11 cellular contexts compared by ENCODE assay signal in genomic region chr17:35766489-35766877, GRCh38. TPM values are rescaled to one million over a fixed set of nuclear protein-coding genes. Genes with fewer than 3 reads are reported as not detected.
DNase-seq lines count a peak whose midpoint lies in the region; TF ChIP-seq lines count a peak whose summit lies in the region.
"Had no signal": no experiment of that assay in that cellular context is flagged by ENCODE, and none has a peak within 500 bp of the region (broad histone marks: within the 10 kb centered on the region; RNA-seq: fewer than 3 reads in every experiment).

No MANE protein-coding gene starts in this region.

- H2BK5ac ChIP-seq in mesenchymal stem cell (ENCODE audit: low read depth, low read length, poor library complexity, severe bottlenecking): no peak overlapping the region

- H3K36me3 Mint-ChIP-seq in nephron progenitor cell (ENCODE audit: low read depth): no peaks in the 10 kb centered on the region
- H3K36me3 Mint-ChIP-seq: CD4-positive, alpha-beta memory T cell had no signal

- no peak overlapping the region for H3K14ac ChIP-seq in mesenchymal stem cell (ENCODE audit: low read length in 2 of 2)

- no peak overlapping the region for H2AFZ ChIP-seq in mesenchymal stem cell (ENCODE audit: low read depth, low read length)
- H2AFZ ChIP-seq: PC-9 had no signal

- 94% methylated on average over 23 of the region's 24 CpGs for WGBS in mesenchymal stem cell

- no peak for DNase-seq in mesenchymal stem cell
- DNase-seq in nephron progenitor cell: no peak
- no peak for DNase-seq in stimulated activated CD4-positive, alpha-beta T cell treated with anti-CD3 and anti-CD28 coated beads, Interleukin-12 subunit alpha, Interleukin-12 subunit beta, amount 100 ng/mL, for 4 hours
- DNase-seq: 8988T, H9, NCI-H1048, SJCRH30 had no signal

- H3K27ac ChIP-seq in BLaER1: 0 out of 2 replicates have a peak overlapping the region, but pooled peaks have one; percentile 38
- H3K27ac ChIP-seq in mesenchymal stem cell (ENCODE audit: low read length, poor library complexity, severe bottlenecking): no peak overlapping the region
- H3K27ac ChIP-seq: PC-9, SJCRH30 had no signal

- H3K79me1 ChIP-seq in mesenchymal stem cell (replicated peaks; ENCODE audit: low read length, poor library complexity, severe bottlenecking): no peaks in the 10 kb centered on the region

- no peak overlapping the region for H2AK5ac ChIP-seq in mesenchymal stem cell (ENCODE audit: low read length, severe bottlenecking)

- H3K4ac ChIP-seq in mesenchymal stem cell (ENCODE audit: low read depth in 1 of 2, low read length in 2 of 2): no peak overlapping the region

- H3K4me1 Mint-ChIP-seq in nephron progenitor cell: peaks cover 19% of the 10 kb centered on the region

- H4K8ac ChIP-seq in mesenchymal stem cell (ENCODE audit: low read length): no peak overlapping the region

- no peaks in the 10 kb centered on the region for H3K9me3 ChIP-seq in BLaER1
- no peaks in the 10 kb centered on the region for H3K9me3 ChIP-seq in mesenchymal stem cell (ENCODE audit: control insufficient read depth, low read length)
- H3K9me3 ChIP-seq: BE2C, SJCRH30 had no signal

- H3K18ac ChIP-seq in mesenchymal stem cell (ENCODE audit: low read depth in 1 of 2, low read length in 2 of 2): no peak overlapping the region

- TF ChIP-seq CTCF in nephron progenitor cell (IDR thresholded peaks at IDR 0.05): no peak

- H3K36me3 ChIP-seq in BLaER1 (no peaks in the 10 kb centered on the region), mesenchymal stem cell (ENCODE audit: control insufficient read depth in 1 of 2, insufficient read depth in 2 of 2, low read depth in 1 of 2, low read length in 2 of 2) (no peaks in the 10 kb centered on the region)
- H3K36me3 ChIP-seq: BE2C, SJCRH30 had no signal

- H3K4me2 ChIP-seq in BLaER1 (peak overlapping the region; percentile 90; the same call in 1 of the 2 replicates), mesenchymal stem cell (ENCODE audit: low read length, poor library complexity, severe bottlenecking) (no peak overlapping the region)
- H3K4me2 ChIP-seq: PC-9 had no signal

- H3K4me3 ChIP-seq in BLaER1 (no peak overlapping the region), mesenchymal stem cell (ENCODE audit: insufficient read depth in 1 of 2, low read depth in 1 of 2, low read length in 2 of 2) (no peak overlapping the region)
- H3K4me3 ChIP-seq: PC-9, SJCRH30 had no signal

- peaks cover 28% of the 10 kb centered on the region for H3K4me1 ChIP-seq in BLaER1
- peaks cover 16% of the 10 kb centered on the region for H3K4me1 ChIP-seq in mesenchymal stem cell (ENCODE audit: control insufficient read depth, insufficient read depth, low read depth, low read length)

- H3K9me3 Mint-ChIP-seq in nephron progenitor cell: no peaks in the 10 kb centered on the region
- H3K9me3 Mint-ChIP-seq: CD4-positive, alpha-beta memory T cell; H9 had no signal

- H2BK120ac ChIP-seq in mesenchymal stem cell (ENCODE audit: low read depth, low read length): no peak overlapping the region

- H4K91ac ChIP-seq in mesenchymal stem cell (ENCODE audit: low read length): peak overlapping the region; percentile 25

- H3K9ac ChIP-seq in BLaER1 (no peak overlapping the region), mesenchymal stem cell (ENCODE audit: low read length) (no peak overlapping the region)

- peak overlapping the region in 1 of 2 experiments; percentile 45 for H2BK12ac ChIP-seq in mesenchymal stem cell (ENCODE audit: low read length in 2 of 2)

- no peak overlapping the region for H2BK15ac ChIP-seq in mesenchymal stem cell (ENCODE audit: low read depth, poor library complexity, severe bottlenecking)

- no peak overlapping the region for H3K27ac Mint-ChIP-seq in nephron progenitor cell
- H3K27ac Mint-ChIP-seq: H9 had no signal

- peaks cover 35% of the 10 kb centered on the region for H3K27me3 Mint-ChIP-seq in nephron progenitor cell (ENCODE audit: low read depth, poor library complexity)
- H3K27me3 Mint-ChIP-seq: CD4-positive, alpha-beta memory T cell had no signal

- no peaks in the 10 kb centered on the region for H4K20me1 ChIP-seq in BLaER1

- no peak overlapping the region for H3K23ac ChIP-seq in mesenchymal stem cell (ENCODE audit: low read length in 2 of 2)

- no peaks in the 10 kb centered on the region for H3K27me3 ChIP-seq in BLaER1
- peaks cover 30 to 77% of the 10 kb centered on the region in 2 experiments for H3K27me3 ChIP-seq in mesenchymal stem cell (ENCODE audit: control insufficient read depth in 1 of 2, insufficient read depth in 1 of 2, low read length in 2 of 2)
- H3K27me3 ChIP-seq: BE2C had no signal

- no peak overlapping the region for H3K4me3 Mint-ChIP-seq in nephron progenitor cell
- H3K4me3 Mint-ChIP-seq: H9 had no signal

RNA-seq across cellular contexts. Expression of gene C17orf50, which starts 5.8 kb away (rescaled TPM):
- not detected for polyA plus RNA-seq in mesenchymal stem cell (2013, experiment 1 of 2)
- not detected for polyA plus RNA-seq in mesenchymal stem cell (2013, experiment 2 of 2)
- polyA plus RNA-seq: CD4-positive, alpha-beta memory T cell had no signal

RNA-seq across cellular contexts. Expression of gene GAS2L2, which starts 13.4 kb away (rescaled TPM):
- not detected for polyA plus RNA-seq in mesenchymal stem cell (2013, experiment 1 of 2)
- not detected for polyA plus RNA-seq in mesenchymal stem cell (2013, experiment 2 of 2)

RNA-seq across cellular contexts. Expression of gene MMP28, which starts 29.0 kb away (rescaled TPM):
- polyA plus RNA-seq in mesenchymal stem cell (2013, experiment 1 of 2): 4.8 TPM
- polyA plus RNA-seq in mesenchymal stem cell (2013, experiment 2 of 2): 4.7 TPM

RNA-seq across cellular contexts. Expression of gene RASL10B, which starts 35.0 kb away (rescaled TPM):
- 19.0 TPM for polyA plus RNA-seq in mesenchymal stem cell (2013, experiment 1 of 2)
- 18.7 TPM for polyA plus RNA-seq in mesenchymal stem cell (2013, experiment 2 of 2)

RNA-seq across cellular contexts. Expression of gene TAF15, which starts 42.8 kb away (rescaled TPM):
- 77.4 TPM for polyA plus RNA-seq in mesenchymal stem cell (2013, experiment 1 of 2)
- 77.5 TPM for polyA plus RNA-seq in mesenchymal stem cell (2013, experiment 2 of 2)
